Comparison of ENCODE assay signal across 1 cellular context in the genomic region with DNA sequence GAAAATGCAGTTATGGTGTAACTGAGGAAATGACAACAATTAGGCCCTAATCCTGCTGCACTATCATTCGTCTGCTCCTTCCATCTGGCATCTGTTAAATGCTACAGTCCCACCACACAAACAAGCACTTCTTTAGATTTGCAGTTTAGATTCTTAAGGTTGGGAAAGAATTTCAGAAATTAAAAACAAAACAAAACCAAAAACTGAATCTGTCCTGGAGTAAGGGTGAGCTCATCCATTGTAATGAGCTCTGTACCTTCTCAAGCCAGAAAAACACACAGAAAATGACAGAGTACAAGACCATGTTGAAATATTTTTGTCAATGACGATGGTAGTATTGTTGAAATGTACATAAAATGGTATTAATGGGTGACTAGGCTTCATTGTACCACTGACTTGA.
TF ChIP-seq lines count a peak whose summit lies in the region.

No MANE protein-coding gene starts in this region.

TF ChIP-seq in SK-N-SH, 30 proteins besides CTCF, POLR2A, EP300 and RAD21 (continued from another document):
- TF ChIP-seq, protein P1, sequence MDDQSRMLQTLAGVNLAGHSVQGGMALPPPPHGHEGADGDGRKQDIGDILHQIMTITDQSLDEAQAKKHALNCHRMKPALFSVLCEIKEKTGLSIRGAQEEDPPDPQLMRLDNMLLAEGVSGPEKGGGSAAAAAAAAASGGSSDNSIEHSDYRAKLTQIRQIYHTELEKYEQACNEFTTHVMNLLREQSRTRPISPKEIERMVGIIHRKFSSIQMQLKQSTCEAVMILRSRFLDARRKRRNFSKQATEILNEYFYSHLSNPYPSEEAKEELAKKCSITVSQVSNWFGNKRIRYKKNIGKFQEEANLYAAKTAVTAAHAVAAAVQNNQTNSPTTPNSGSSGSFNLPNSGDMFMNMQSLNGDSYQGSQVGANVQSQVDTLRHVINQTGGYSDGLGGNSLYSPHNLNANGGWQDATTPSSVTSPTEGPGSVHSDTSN (IDR thresholded peaks at IDR 0.05) = peak; percentile 61; the same call in 1 of the 2 replicates
- no peak for TF ChIP-seq GATA2 (CRISPR knock-in tag; IDR thresholded peaks at IDR 0.05)
- no peak for TF ChIP-seq TEAD4 (IDR thresholded peaks at IDR 0.05; ENCODE audit: borderline replicate concordance, insufficient read depth)
- TF ChIP-seq, protein P2, sequence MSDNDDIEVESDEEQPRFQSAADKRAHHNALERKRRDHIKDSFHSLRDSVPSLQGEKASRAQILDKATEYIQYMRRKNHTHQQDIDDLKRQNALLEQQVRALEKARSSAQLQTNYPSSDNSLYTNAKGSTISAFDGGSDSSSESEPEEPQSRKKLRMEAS (IDR thresholded peaks at IDR 0.05; ENCODE audit: low read depth) = no peak
- 0 out of 2 replicates have a peak, but pooled peaks have one; percentile 10 for TF ChIP-seq JUND (IDR thresholded peaks at IDR 0.05)
- TF ChIP-seq FOXJ3 (CRISPR knock-in tag; IDR thresholded peaks at IDR 0.05) = no peak
- TF ChIP-seq GABPA (IDR thresholded peaks at IDR 0.05; ENCODE audit: low read depth) = no peak
- TF ChIP-seq, protein P3, sequence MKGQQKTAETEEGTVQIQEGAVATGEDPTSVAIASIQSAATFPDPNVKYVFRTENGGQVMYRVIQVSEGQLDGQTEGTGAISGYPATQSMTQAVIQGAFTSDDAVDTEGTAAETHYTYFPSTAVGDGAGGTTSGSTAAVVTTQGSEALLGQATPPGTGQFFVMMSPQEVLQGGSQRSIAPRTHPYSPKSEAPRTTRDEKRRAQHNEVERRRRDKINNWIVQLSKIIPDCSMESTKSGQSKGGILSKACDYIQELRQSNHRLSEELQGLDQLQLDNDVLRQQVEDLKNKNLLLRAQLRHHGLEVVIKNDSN (IDR thresholded peaks at IDR 0.05; ENCODE audit: borderline replicate concordance, low read depth) = no peak
- no peak for TF ChIP-seq MXI1 (IDR thresholded peaks at IDR 0.05; ENCODE audit: low read depth, low read length)
